Comparison of ENCODE assay signal across 17 cellular contexts in genomic region chr20:16393297-16393696, GRCh38.
DNase-seq lines count a peak whose midpoint lies in the region; ATAC-seq, FAIRE-seq and TF ChIP-seq lines count a peak whose summit lies in the region.
"Had no signal": no experiment of that assay in that cellular context is flagged by ENCODE, and none has a peak within 500 bp of the region (broad histone marks: within the 10 kb centered on the region; RNA-seq: fewer than 3 reads in every experiment).

No MANE protein-coding gene starts in this region.

- H3K9ac ChIP-seq in HepG2 (ENCODE audit: insufficient read depth, low read depth, low read length): no peak overlapping the region

- no peak for ATAC-seq in HepG2
- no peak for ATAC-seq in right lobe of liver
- ATAC-seq in left colon: peak; percentile 86
- ATAC-seq in GM18909 (IDR thresholded peaks at IDR 0.05; ENCODE audit: poor library complexity, unreplicated experiment): no peak
- ATAC-seq in GM21737 (IDR thresholded peaks at IDR 0.05; ENCODE audit: unreplicated experiment): no peak

- in situ Hi-C loops in HepG2 (cut with HindIII; ENCODE audit: extremely low pct_ligation_motif_present, low pct_unique_long_range_greater_than_20kb): no loop called here

- no peak overlapping the region for H2AFZ ChIP-seq in HepG2 (ENCODE audit: low read length)

- H4K20me1 ChIP-seq in HepG2 (ENCODE audit: insufficient read depth, low read length): no peaks in the 10 kb centered on the region

- H3K4me1 ChIP-seq in HepG2 (ENCODE audit: insufficient read depth, low read length) (no peaks in the 10 kb centered on the region), right lobe of liver (no peaks in the 10 kb centered on the region)

- H3K27me3 ChIP-seq in HepG2 (ENCODE audit: control insufficient read depth in 1 of 2, insufficient read depth in 2 of 2, low read length in 2 of 2): no peaks in the 10 kb centered on the region
- no peaks in the 10 kb centered on the region for H3K27me3 ChIP-seq in right lobe of liver

- intact Hi-C loops in HepG2 (cut with micrococcal nuclease; ENCODE audit: unreplicated experiment): no loop called here
- intact Hi-C loops in right lobe of liver (cut with DNase I): no loop called here
- intact Hi-C loops in left colon (cut with DNase I, micrococcal nuclease): no loop called here

- BruUV-seq in HepG2 (replicated peaks; lab: Mats Ljungman, UMichigan): no TSS peak

- TF ChIP-seq RAD21 in HepG2 (CRISPR knock-in tag; IDR thresholded peaks at IDR 0.05): no peak

- no peak overlapping the region for H3K4me2 ChIP-seq in HepG2 (ENCODE audit: low read depth, low read length)

- TF ChIP-seq CTCF in HepG2 (CRISPR knock-in tag; IDR thresholded peaks at IDR 0.05): no peak
- TF ChIP-seq CTCF in right lobe of liver (IDR thresholded peaks at IDR 0.05): no peak

- FAIRE-seq in HepG2 (lab: Jason Lieb, UNC): peak; percentile 37
- FAIRE-seq: G401.6 had no signal

- no peak for TF ChIP-seq EP300 in HepG2 (IDR thresholded peaks at IDR 0.05; ENCODE audit: low read depth in 2 of 2, low read length in 2 of 2)
- no peak for TF ChIP-seq EP300 in HepG2 (CRISPR knock-in tag; IDR thresholded peaks at IDR 0.05; ENCODE audit: borderline replicate concordance)

- DNase-seq in HepG2 (ENCODE audit: low spot score) (no peak), right lobe of liver (no peak), left colon (peak in 1 of 2 donors; percentile 26), renal cortical epithelial cell (ENCODE audit: low read depth) (peak; percentile 3), SHP77 (lab: John Stamatoyannopoulos, UW) (no peak)
- DNase-seq: ACHN; CD4-positive, alpha-beta memory T cell; DMS79; HCEC 1CT; HFFc6; IMR-90; KBM-7 had no signal

- CTCF ChIA-PET in HepG2 (lab: Yijun Ruan, JAX; ENCODE audit: low intra/inter-chr PET ratio, low total read pairs): no interaction called here

- H3K4me3 ChIP-seq in HepG2 (replicated peaks in 1 of 3; ENCODE audit: insufficient read depth in 1 of 3, low read depth in 2 of 3, low read length in 3 of 3) (no peak overlapping the region), right lobe of liver (no peak overlapping the region)

- TF ChIP-seq POLR2A in HepG2 (IDR thresholded peaks at IDR 0.05; ENCODE audit: insufficient read depth in 1 of 2, low read depth in 2 of 2, low read length in 2 of 2) (no peak), right lobe of liver (IDR thresholded peaks at IDR 0.05) (no peak)

- H3K9me3 ChIP-seq in HepG2 (ENCODE audit: low read length): no peaks in the 10 kb centered on the region
- H3K9me3 ChIP-seq in right lobe of liver: no peaks in the 10 kb centered on the region

- no peak overlapping the region for H3K27ac ChIP-seq in HepG2 (ENCODE audit: extremely low read length, insufficient read depth, low read length)
- no peak overlapping the region for H3K27ac ChIP-seq in right lobe of liver
- H3K27ac ChIP-seq: C4-2B, HL-60 had no signal

- H3K36me3 ChIP-seq in HepG2 (replicated peaks in 1 of 2; ENCODE audit: control insufficient read depth in 1 of 2, insufficient read depth in 2 of 2, low read length in 2 of 2) (no peaks in the 10 kb centered on the region; a peak in 1 of 5 replicates), right lobe of liver (no peaks in the 10 kb centered on the region)

- POLR2A ChIA-PET in HepG2 (lab: Yijun Ruan, JAX): no interaction called here

- 96% methylated on average over 2 of the region's 2 CpGs for WGBS in HepG2 (ENCODE audit: low lambda C conversion rate)
- 64% methylated on average over 2 of the region's 2 CpGs for WGBS in right lobe of liver (ENCODE audit: insufficient coverage, low coverage, low lambda C conversion rate, missing lambda C conversion rate)

- no peaks in the 10 kb centered on the region for H3K79me2 ChIP-seq in HepG2 (ENCODE audit: insufficient read depth, low read length)

TF ChIP-seq in HepG2, 621 proteins besides CTCF, POLR2A, EP300 and RAD21:
- TF ChIP-seq REST (IDR thresholded peaks at IDR 0.05; ENCODE audit: borderline replicate concordance in 1 of 2, low read depth in 1 of 2, low read length in 2 of 2): no peak
- TF ChIP-seq ZNF552 (CRISPR knock-in tag; IDR thresholded peaks at IDR 0.05; ENCODE audit: borderline replicate concordance): no peak
- TF ChIP-seq MAFG (CRISPR knock-in tag; IDR thresholded peaks at IDR 0.05): no peak
- no peak for TF ChIP-seq ZNF550 (CRISPR knock-in tag; IDR thresholded peaks at IDR 0.05; ENCODE audit: borderline replicate concordance)
- no peak for TF ChIP-seq SMARCE1 (IDR thresholded peaks at IDR 0.05; ENCODE audit: borderline replicate concordance)
- TF ChIP-seq ZSCAN5A (CRISPR knock-in tag; IDR thresholded peaks at IDR 0.05; ENCODE audit: borderline replicate concordance): no peak
- no peak for TF ChIP-seq TBL1XR1 (IDR thresholded peaks at IDR 0.05; ENCODE audit: borderline replicate concordance, low read length, partially characterized antibody)
- no peak for TF ChIP-seq NFYB (CRISPR knock-in tag; IDR thresholded peaks at IDR 0.05)
- TF ChIP-seq ZSCAN21 (CRISPR knock-in tag; IDR thresholded peaks at IDR 0.05; ENCODE audit: borderline replicate concordance): no peak
- no peak for TF ChIP-seq AGO1 (IDR thresholded peaks at IDR 0.05; ENCODE audit: low read depth, low read length, poor library complexity, severe bottlenecking)
- no peak for TF ChIP-seq PATZ1 (CRISPR knock-in tag; IDR thresholded peaks at IDR 0.05)
- TF ChIP-seq ZNF580 (CRISPR knock-in tag; IDR thresholded peaks at IDR 0.05; ENCODE audit: borderline replicate concordance, low read depth): no peak
- TF ChIP-seq ZC3H13 (CRISPR knock-in tag; IDR thresholded peaks at IDR 0.05): no peak
